In the genomic region with DNA sequence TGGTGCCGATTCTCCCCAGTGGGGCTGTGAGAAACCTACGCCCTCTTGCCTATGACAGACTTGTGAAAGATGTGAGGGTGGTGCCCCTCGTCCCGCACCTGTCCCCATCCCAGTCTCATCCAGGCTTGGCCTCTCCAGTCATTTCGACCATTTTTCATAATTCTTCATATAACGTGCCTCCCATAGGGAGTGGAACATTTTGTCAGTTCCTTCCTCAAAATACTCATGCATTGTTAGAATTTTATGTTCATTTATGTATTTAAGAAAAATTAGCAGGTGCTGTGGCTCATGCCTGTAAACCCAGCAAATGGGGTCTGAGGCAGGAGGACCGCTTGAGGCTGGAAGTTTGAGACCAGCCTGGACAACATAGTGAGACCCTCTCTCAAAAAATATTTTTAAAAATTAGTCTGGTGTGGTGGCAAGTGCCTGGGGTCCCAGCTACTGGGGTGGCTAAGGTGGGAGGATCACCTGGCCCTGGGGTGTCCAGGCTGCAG, we compare ENCODE assay signal across 8 cellular contexts. TPM values are rescaled to one million over a fixed set of nuclear protein-coding genes. Genes with fewer than 3 reads are reported as not detected.
DNase-seq lines count a peak whose midpoint lies in the region; ATAC-seq and TF ChIP-seq lines count a peak whose summit lies in the region.

No MANE protein-coding gene starts in this region.

- WGBS in IMR-90 (ENCODE audit: extremely low coverage in 2 of 2, insufficient read length in 1 of 2), 2 experiments: no CpG with 5 or more reads among the region's 7 CpGs
- WGBS in neuronal stem cell (ENCODE audit: extremely low coverage in 2 of 2, insufficient read length in 2 of 2, insufficient replicate concordance in 1 of 2), 2 donors: no CpG with 5 or more reads among the region's 7 CpGs

- CTCF ChIA-PET in IMR-90 (lab: Yijun Ruan, JAX): no interaction called here

- no peak overlapping the region for H2BK5ac ChIP-seq in IMR-90 (ENCODE audit: low read depth, low read length, poor library complexity, severe bottlenecking)
- H2BK5ac ChIP-seq in neuronal stem cell (ENCODE audit: low read length): no peak overlapping the region

- POLR2A ChIA-PET in IMR-90 (lab: Charles Lee; ENCODE audit: unreplicated experiment): no interaction called here

- TF ChIP-seq POLR2A in IMR-90 (IDR thresholded peaks at IDR 0.05; ENCODE audit: low read depth, low read length): no peak

- ATAC-seq in IMR-90 (ENCODE audit: low read depth) (no peak), GM19455 (IDR thresholded peaks at IDR 0.05; ENCODE audit: unreplicated experiment) (no peak)

- H4K20me1 ChIP-seq in BLaER1 treated with 17β-estradiol and CSF1 and Interleukin-3, amounts not matched to agents 10 nM and 100 nM: peaks cover 0 to 7% (median 0%) of the 10 kb centered on the region in 11 experiments; a peak in 1 of 22 replicates
- no peaks in the 10 kb centered on the region for H4K20me1 ChIP-seq in IMR-90 (ENCODE audit: insufficient read depth, low read length)

- H3K36me3 ChIP-seq in BLaER1 treated with 17β-estradiol and CSF1 and Interleukin-3, amounts not matched to agents 10 nM and 100 nM: peaks cover 23 to 33% (median 30%) of the 10 kb centered on the region in 11 experiments
- H3K36me3 ChIP-seq in IMR-90 (ENCODE audit: control insufficient read depth, insufficient read depth, low read length): no peaks in the 10 kb centered on the region
- H3K36me3 ChIP-seq in neuronal stem cell (replicated peaks in 1 of 2; ENCODE audit: control insufficient read depth in 2 of 2, insufficient read depth in 2 of 2, low read length in 2 of 2): peaks cover 3 to 28% of the 10 kb centered on the region in 2 donors

- peak overlapping the region in 3 of 11 experiments; percentile 22 to 58 (median 26); a peak in 5 of 22 replicates for H3K4me2 ChIP-seq in BLaER1 treated with 17β-estradiol and CSF1 and Interleukin-3, amounts not matched to agents 10 nM and 100 nM
- H3K4me2 ChIP-seq in IMR-90 (ENCODE audit: low read depth, low read length): peak overlapping the region; percentile 62
- peak overlapping the region; percentile 34 for H3K4me2 ChIP-seq in neuronal stem cell (ENCODE audit: insufficient read depth, low read length, poor library complexity, severe bottlenecking)

- H4K91ac ChIP-seq in IMR-90 (ENCODE audit: insufficient read depth, low read depth, low read length) (peak overlapping the region; percentile 74), neuronal stem cell (ENCODE audit: low read depth, low read length, poor library complexity) (no peak overlapping the region)

- H3K4me1 ChIP-seq in BLaER1 treated with 17β-estradiol and CSF1 and Interleukin-3, amounts not matched to agents 10 nM and 100 nM: peaks cover 16 to 21% (median 17%) of the 10 kb centered on the region in 10 experiments; a peak in 18 of 20 replicates
- H3K4me1 ChIP-seq in IMR-90 (ENCODE audit: control insufficient read depth, insufficient read depth, low read length): no peaks in the 10 kb centered on the region
- no peaks in the 10 kb centered on the region for H3K4me1 ChIP-seq in neuronal stem cell (ENCODE audit: control insufficient read depth in 2 of 2, insufficient read depth in 1 of 2, low read depth in 1 of 2, low read length in 2 of 2)

- no peaks in the 10 kb centered on the region for H3K27me3 ChIP-seq in BLaER1 treated with 17β-estradiol and CSF1 and Interleukin-3, amounts not matched to agents 10 nM and 100 nM
- H3K27me3 ChIP-seq in IMR-90 (ENCODE audit: control insufficient read depth, insufficient read depth, low read length) (no peaks in the 10 kb centered on the region), neuronal stem cell (ENCODE audit: control insufficient read depth in 3 of 3, insufficient read depth in 3 of 3, low read depth in 1 of 3, low read length in 3 of 3) (peaks cover 0 to 2% (median 0%) of the 10 kb centered on the region in 3 experiments)

- peak overlapping the region; percentile 11 to 89 (median 82); a peak in 19 of 22 replicates for H3K27ac ChIP-seq in BLaER1 treated with 17β-estradiol and CSF1 and Interleukin-3, amounts not matched to agents 10 nM and 100 nM
- 0 out of 2 replicates have a peak overlapping the region, but pooled peaks have one; percentile 10 for H3K27ac ChIP-seq in IMR-90 (ENCODE audit: insufficient read depth, low read length)
- peak overlapping the region; percentile 66 for H3K27ac ChIP-seq in cingulate gyrus (ENCODE audit: low read depth, low read length)
- H3K27ac ChIP-seq in neuronal stem cell (replicated peaks; ENCODE audit: low read length): no peak overlapping the region

- DNase-seq in IMR-90 (no peak), neuronal stem cell (ENCODE audit: low spot score) (no peak), superior temporal gyrus (ENCODE audit: extremely low spot score) (no peak), iPS-NIHi7 (ENCODE audit: extremely low spot score) (no peak)
- no peak for DNase-seq in stimulated activated CD4-positive, alpha-beta T cell treated with anti-CD3 and anti-CD28 coated beads, Interleukin-1b, Interleukin-23, amount 100 ng/mL, for 48 hours

- no peak for TF ChIP-seq RAD21 in IMR-90 (IDR thresholded peaks at IDR 0.05; ENCODE audit: low read length)

- peak overlapping the region; percentile 16; the same call in 1 of the 2 replicates for H3K18ac ChIP-seq in IMR-90 (ENCODE audit: low read depth, low read length)
- H3K18ac ChIP-seq in neuronal stem cell (ENCODE audit: low read length): peak overlapping the region; percentile 94

- H4K5ac ChIP-seq in IMR-90 (ENCODE audit: low read depth, low read length): peak overlapping the region; percentile 96

- BruUV-seq in IMR-90 (replicated peaks; lab: Mats Ljungman, UMichigan): no TSS peak

- H3K79me1 ChIP-seq in IMR-90 (ENCODE audit: low read depth in 1 of 2, low read length in 2 of 2) (peaks cover 6 to 18% of the 10 kb centered on the region in 2 experiments; a peak in 3 of 4 replicates), neuronal stem cell (ENCODE audit: low read depth, low read length) (no peaks in the 10 kb centered on the region)

- H4K8ac ChIP-seq in IMR-90 (ENCODE audit: low read depth in 2 of 2, low read length in 2 of 2) (peak overlapping the region; percentile 87 to 94), neuronal stem cell (ENCODE audit: low read depth, low read length) (peak overlapping the region; percentile 26)

- H3K14ac ChIP-seq in IMR-90 (replicated peaks; ENCODE audit: low read depth, low read length) (no peak overlapping the region), neuronal stem cell (ENCODE audit: low read length) (no peak overlapping the region)

- H3K23ac ChIP-seq in IMR-90 (ENCODE audit: low read depth, low read length) (no peak overlapping the region), neuronal stem cell (ENCODE audit: low read depth, low read length, poor library complexity) (no peak overlapping the region)

- H3K9ac ChIP-seq in BLaER1 treated with 17β-estradiol and CSF1 and Interleukin-3, amounts not matched to agents 10 nM and 100 nM: no peak overlapping the region; a peak in 1 of 22 replicates
- H3K9ac ChIP-seq in IMR-90 (ENCODE audit: low read depth, low read length) (no peak overlapping the region), neuronal stem cell (ENCODE audit: low read depth, low read length, poor library complexity) (no peak overlapping the region)

- dilution Hi-C loops in IMR-90 (cut with HindIII; ENCODE audit: low sequenced_read_pairs, unreplicated experiment): no loop called here

- TF ChIP-seq CTCF in IMR-90 (conservative IDR thresholded peaks at IDR 0.05; ENCODE audit: low read depth, low read length): no peak

- in situ Hi-C loops in IMR-90 (cut with MboI; ENCODE audit: low sequenced_read_pairs): no loop called here

- no peaks in the 10 kb centered on the region for H3K9me1 ChIP-seq in IMR-90 (ENCODE audit: insufficient read depth, low read length)

- H3K56ac ChIP-seq in IMR-90 (ENCODE audit: extremely low read depth, insufficient read depth, low read length): no peak overlapping the region

- H2AK5ac ChIP-seq in IMR-90 (ENCODE audit: low read depth, low read length) (peak overlapping the region; percentile 28; the same call in 1 of the 2 replicates), neuronal stem cell (ENCODE audit: low read depth, low read length) (no peak overlapping the region)

- H2BK20ac ChIP-seq in IMR-90 (ENCODE audit: low read depth, low read length): peak overlapping the region; percentile 13; the same call in 1 of the 2 replicates

- peak overlapping the region; percentile 78 for H2AK9ac ChIP-seq in IMR-90 (replicated peaks; ENCODE audit: low read depth, low read length, poor library complexity)

- H3K4me3 ChIP-seq in BLaER1 treated with 17β-estradiol and CSF1 and Interleukin-3, amounts not matched to agents 10 nM and 100 nM: peak overlapping the region in 9 of 10 experiments; percentile 5 to 99 (median 40); a peak in 11 of 20 replicates
- H3K4me3 ChIP-seq in IMR-90 (ENCODE audit: insufficient read depth, low read depth, low read length) (peak overlapping the region; percentile 29; the same call in 1 of the 2 replicates), neuronal stem cell (ENCODE audit: low read length in 2 of 2) (peak overlapping the region in 1 of 2 donors; percentile 92)

- peaks cover 8 to 13% (median 12%) of the 10 kb centered on the region in 11 experiments; a peak in 20 of 22 replicates for H3K9me3 ChIP-seq in BLaER1 treated with 17β-estradiol and CSF1 and Interleukin-3, amounts not matched to agents 10 nM and 100 nM (replicated peaks in 1 of 11)
- H3K9me3 ChIP-seq in IMR-90 (ENCODE audit: control insufficient read depth, insufficient read depth, low read length): peaks cover 6% of the 10 kb centered on the region
- H3K9me3 ChIP-seq in neuronal stem cell (replicated peaks in 1 of 2; ENCODE audit: control insufficient read depth in 2 of 2, insufficient read depth in 1 of 2, low read depth in 1 of 2, low read length in 2 of 2): peaks cover 5 to 9% of the 10 kb centered on the region in 2 donors

- intact Hi-C loops in IMR-90 (cut with micrococcal nuclease): no loop called here

- peak overlapping the region; percentile 49 for H3K4ac ChIP-seq in IMR-90 (ENCODE audit: low read depth, low read length)
- no peak overlapping the region for H3K4ac ChIP-seq in neuronal stem cell (ENCODE audit: low read length)

- H2BK15ac ChIP-seq in IMR-90 (ENCODE audit: low read depth, low read length) (peak overlapping the region; percentile 7; the same call in 1 of the 3 replicates), neuronal stem cell (ENCODE audit: low read length) (no peak overlapping the region)

- H2AFZ ChIP-seq in IMR-90 (replicated peaks; ENCODE audit: low read length, poor library complexity): peak overlapping the region; percentile 98
- H2AFZ ChIP-seq in neuronal stem cell (ENCODE audit: low read length): peak overlapping the region; percentile 91

- H2BK12ac ChIP-seq in neuronal stem cell (ENCODE audit: low read length): no peak overlapping the region

- H2BK120ac ChIP-seq in IMR-90 (ENCODE audit: low read depth, low read length) (peak overlapping the region; percentile 57), neuronal stem cell (ENCODE audit: low read depth, low read length) (no peak overlapping the region)

RNA-seq across cellular contexts. Expression of a gene that starts 0.8 kb away (rescaled TPM):
- 30.6 and 45.3 TPM in 2 replicates for total RNA-seq in IMR-90 (2012; rRNA removed)
- 22.5 and 34.4 TPM in 2 replicates for polyA plus RNA-seq in IMR-90 (2012; rRNA removed)
- 16.8 and 26.7 TPM in 2 replicates for polyA plus RNA-seq in IMR-90 (2012; cell fraction: cytosol; rRNA removed)
- polyA plus RNA-seq in IMR-90 (2012; cell fraction: nucleus; rRNA removed; ENCODE audit: low replicate concordance): 3.9 and 9.4 TPM in 2 replicates
- 53.8 TPM for polyA plus RNA-seq in neuronal stem cell (2013, experiment 1 of 2)
- polyA plus RNA-seq in neuronal stem cell (2013, experiment 2 of 2): 52.0 TPM

RNA-seq across cellular contexts. Expression of a gene that starts 19.7 kb away (rescaled TPM):
- not detected in 2 replicates for total RNA-seq in IMR-90 (2012; rRNA removed)
- not detected in 2 replicates for polyA plus RNA-seq in IMR-90 (2012; rRNA removed)
- 0.04 and 0.05 TPM in 2 replicates for polyA plus RNA-seq in IMR-90 (2012; cell fraction: cytosol; rRNA removed)
- polyA plus RNA-seq in IMR-90 (2012; cell fraction: nucleus; rRNA removed; ENCODE audit: low replicate concordance): not detected in 2 replicates
- polyA plus RNA-seq in neuronal stem cell (2013, experiment 1 of 2): 1.3 TPM
- 1.6 TPM for polyA plus RNA-seq in neuronal stem cell (2013, experiment 2 of 2)

RNA-seq across cellular contexts. Expression of a gene that starts 42.8 kb away (rescaled TPM):
- 3.6 and 4.5 TPM in 2 replicates for total RNA-seq in IMR-90 (2012; rRNA removed)
- 4.9 and 5.0 TPM in 2 replicates for polyA plus RNA-seq in IMR-90 (2012; rRNA removed)
- 5.7 and 7.2 TPM in 2 replicates for polyA plus RNA-seq in IMR-90 (2012; cell fraction: cytosol; rRNA removed)
- 7.4 and 9.4 TPM in 2 replicates for polyA plus RNA-seq in IMR-90 (2012; cell fraction: nucleus; rRNA removed; ENCODE audit: low replicate concordance)
- 3.3 TPM for polyA plus RNA-seq in neuronal stem cell (2013, experiment 1 of 2)
- polyA plus RNA-seq in neuronal stem cell (2013, experiment 2 of 2): 3.7 TPM

RNA-seq across cellular contexts. Expression of a gene that starts 44.6 kb away (rescaled TPM):
- 1.1 TPM in 2 replicates for total RNA-seq in IMR-90 (2012; rRNA removed)
- polyA plus RNA-seq in IMR-90 (2012; rRNA removed): 10.7 and 12.8 TPM in 2 replicates
- polyA plus RNA-seq in IMR-90 (2012; cell fraction: cytosol; rRNA removed): 11.8 and 16.5 TPM in 2 replicates
- polyA plus RNA-seq in IMR-90 (2012; cell fraction: nucleus; rRNA removed; ENCODE audit: low replicate concordance): 6.5 and 10.7 TPM in 2 replicates
- 8.7 TPM for polyA plus RNA-seq in neuronal stem cell (2013, experiment 1 of 2)
- polyA plus RNA-seq in neuronal stem cell (2013, experiment 2 of 2): 8.8 TPM
